19 cellular contexts compared by ENCODE assay signal in genomic region chr5:59430066-59430702, GRCh38.
DNase-seq lines count a peak whose midpoint lies in the region; ATAC-seq lines count a peak whose summit lies in the region.
"Had no signal": no experiment of that assay in that cellular context is flagged by ENCODE, and none has a peak within 500 bp of the region (broad histone marks: within the 10 kb centered on the region; RNA-seq: fewer than 3 reads in every experiment).

No MANE protein-coding gene starts in this region.

- in situ Hi-C loops in Caki2 (cut with HindIII; ENCODE audit: low pct_unique_long_range_greater_than_20kb, low sequenced_read_pairs), result no loop called here

- intact Hi-C loops in left colon (cut with DNase I, micrococcal nuclease), result no loop called here

- peak overlapping the region; percentile 1 for H3K9ac ChIP-seq in endocrine pancreas (ENCODE audit: control insufficient read depth, insufficient read depth, low read length)
- H3K9ac ChIP-seq: KMS-11 had no signal

- H3K27me3 ChIP-seq in endocrine pancreas (ENCODE audit: control insufficient read depth, insufficient read depth, low read length), result no peaks in the 10 kb centered on the region

- no peaks in the 10 kb centered on the region for H3K9me3 ChIP-seq in endocrine pancreas (ENCODE audit: control insufficient read depth, low read length)
- H3K9me3 ChIP-seq: A549, Caco-2 had no signal

- no peak for ATAC-seq in left colon
- ATAC-seq: A549; CD8-positive, alpha-beta T cell had no signal

- H3K36me3 ChIP-seq in endocrine pancreas (ENCODE audit: control insufficient read depth, insufficient read depth, low read length), result no peaks in the 10 kb centered on the region

- H3K4me3 ChIP-seq in endocrine pancreas (ENCODE audit: control insufficient read depth, insufficient read depth, low read length), result peak overlapping the region; percentile 75
- H3K4me3 ChIP-seq: A549, PC-9 had no signal

- H3K4me1 ChIP-seq in endocrine pancreas (ENCODE audit: control insufficient read depth, insufficient read depth, low read length), result peaks cover 25% of the 10 kb centered on the region
- H3K4me1 ChIP-seq: Caco-2 had no signal

- DNase-seq in Caki2 (ENCODE audit: low read depth) (peak; percentile 19), kidney glomerular epithelial cell (lab: John Stamatoyannopoulos, UW) (peak; percentile 59), renal cortical epithelial cell (ENCODE audit: low read depth) (peak; percentile 82), left colon (no peak), RPMI8226 (no peak), HT-29 (ENCODE audit: low spot score) (no peak)
- DNase-seq: Caco-2; CD8-positive, alpha-beta T cell; DND-41; H7; MM.1S; NCI-H2029; NCI-H2227 treated with DMSO at 0.1 percent for 48 hours; NCI-H526 treated with DMSO at 0.1 percent for 48 hours; PC-9; SHP77 had no signal

Comparison
In these comparisons a context has a peak if more than half of its experiments do, and no peak if none do; other contexts are left out.
1. DNase-seq: peak in Caki2 (single experiment), kidney glomerular epithelial cell (single experiment) and renal cortical epithelial cell (single experiment); none in left colon (0 of 2), RPMI8226 (single experiment) and HT-29 (single experiment).